In the genomic region with DNA sequence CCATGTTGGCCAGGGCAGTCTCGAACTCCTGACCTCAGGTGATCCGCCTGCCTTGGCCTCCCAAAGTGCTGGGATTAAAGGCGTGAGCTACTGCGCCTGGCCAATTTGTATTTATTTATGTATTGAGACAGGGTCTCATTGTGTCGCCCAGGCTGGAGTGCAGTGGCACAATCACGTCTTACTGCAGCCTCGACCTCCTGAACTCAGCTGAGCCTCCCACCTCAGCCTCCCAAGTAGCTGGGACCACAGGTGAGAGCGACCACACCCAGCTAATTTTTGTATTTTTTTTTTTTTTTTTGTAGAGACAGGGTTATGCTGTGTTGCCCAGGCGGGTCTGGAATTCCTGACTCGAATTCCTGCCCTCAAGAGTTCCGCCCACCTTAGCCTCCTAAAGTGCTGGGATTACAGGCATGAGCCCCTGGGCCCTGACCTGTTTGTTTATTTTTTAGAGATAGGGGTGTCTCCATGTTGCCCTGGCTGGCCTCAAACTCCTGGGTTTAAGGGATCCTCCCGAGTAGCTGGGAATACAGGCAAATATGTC, we compare ENCODE assay signal across 10 cellular contexts. TPM values are rescaled to one million over a fixed set of nuclear protein-coding genes. Genes with fewer than 3 reads are reported as not detected.
DNase-seq lines count a peak whose midpoint lies in the region; ATAC-seq and TF ChIP-seq lines count a peak whose summit lies in the region.
"Not testable (repeated sequence)": the region's sequence is repeated elsewhere in the genome, so short reads cannot be mapped to it uniquely, and the experiment has no call there.
"Had no signal": no experiment of that assay in that cellular context is flagged by ENCODE, and none has a peak within 500 bp of the region (broad histone marks: within the 10 kb centered on the region; RNA-seq: fewer than 3 reads in every experiment).

No MANE protein-coding gene starts in this region.

- in situ Hi-C loops in mammary epithelial cell (cut with MboI; ENCODE audit: low sequenced_read_pairs in 2 of 2): loop anchor here (25.0 kb wide), 1 partner anchor 240 kb away; no protein-coding TSS in a partner anchor

- not testable (repeated sequence) for H3K9me3 Mint-ChIP-seq in memory B cell

- peaks cover 11% of the 10 kb centered on the region for H3K4me1 Mint-ChIP-seq in memory B cell

- dilution Hi-C loops in mammary epithelial cell (cut with HindIII; ENCODE audit: low sequenced_read_pairs): not testable (repeated sequence)

- H3K36me3 ChIP-seq in ACC112 (ENCODE audit: insufficient read depth, low read length); HUES64 (ENCODE audit: insufficient read depth, low read length); SJCRH30; mammary epithelial cell (ENCODE audit: insufficient read depth, low read length); heart left ventricle; psoas muscle (ENCODE audit: insufficient read depth in 1 of 2, low read depth in 1 of 2); thyroid gland: not testable (repeated sequence)

- TF ChIP-seq POLR2A in heart left ventricle (IDR thresholded peaks at IDR 0.05); thyroid gland (IDR thresholded peaks at IDR 0.05): not testable (repeated sequence)

- TF ChIP-seq CTCF in mammary epithelial cell (conservative IDR thresholded peaks at IDR 0.05 in 1 of 2, IDR thresholded peaks at IDR 0.05 in 1 of 2; ENCODE audit: extremely low read depth in 1 of 2, insufficient read depth in 1 of 2, low read depth in 1 of 2, low read length in 2 of 2); heart left ventricle (IDR thresholded peaks at IDR 0.05); psoas muscle (IDR thresholded peaks at IDR 0.05); thyroid gland (IDR thresholded peaks at IDR 0.05): not testable (repeated sequence)

- not testable (repeated sequence) for H3K4me3 ChIP-seq in ACC112 (ENCODE audit: low read depth, low read length); HUES64 (ENCODE audit: low read length); SJCRH30; mammary epithelial cell (replicated peaks in 1 of 3; ENCODE audit: insufficient read depth in 1 of 3, low read depth in 2 of 3, low read length in 3 of 3); heart left ventricle; psoas muscle; thyroid gland (replicated peaks in 1 of 3)

- not testable (repeated sequence) for H4K20me1 ChIP-seq in mammary epithelial cell (ENCODE audit: insufficient read depth, low read length)

- not testable (repeated sequence) for BruUV-seq in mammary epithelial cell (replicated peaks; lab: Mats Ljungman, UMichigan)

- ATAC-seq in heart left ventricle; memory B cell (ENCODE audit: low read depth); psoas muscle: not testable (repeated sequence)

- DNase-seq in SJCRH30: peak in 1 of 2 experiments; percentile 34
- DNase-seq in mammary epithelial cell; heart left ventricle; memory B cell (ENCODE audit: low spot score in 2 of 2); psoas muscle; thyroid gland: not testable (repeated sequence)

- not testable (repeated sequence) for H3K79me2 ChIP-seq in ACC112 (ENCODE audit: control insufficient read depth, insufficient read depth, low read length, unreplicated experiment); mammary epithelial cell (ENCODE audit: insufficient read depth, low read length)

- peak overlapping the region; percentile 24 for H3K4me2 ChIP-seq in mammary epithelial cell (ENCODE audit: insufficient read depth, low read depth, low read length)

- not testable (repeated sequence) for H3K27me3 Mint-ChIP-seq in memory B cell

- H3K9me3 ChIP-seq in HUES64 (ENCODE audit: insufficient read depth, low read depth, low read length); SJCRH30 (replicated peaks); mammary epithelial cell (replicated peaks; ENCODE audit: insufficient read depth, low read length); heart left ventricle; psoas muscle; thyroid gland: not testable (repeated sequence)

- WGBS in HUES64: 84% methylated on average over 12 of the region's 12 CpGs
- WGBS in mammary epithelial cell (ENCODE audit: low coverage, missing lambda C conversion rate): 61% methylated on average over 10 of the region's 12 CpGs
- 90 to 96% (median 93%) methylated on average over 12 of the region's 12 CpGs for WGBS in heart left ventricle, 4 donors
- 88 to 90% (median 90%) methylated on average over 12 of the region's 12 CpGs for WGBS in psoas muscle, 3 donors
- 92 to 93% methylated on average over 12 of the region's 12 CpGs for WGBS in thyroid gland, 2 donors

- H3K4me3 Mint-ChIP-seq in memory B cell: not testable (repeated sequence)

- intact Hi-C loops in mammary epithelial cell (cut with micrococcal nuclease); heart left ventricle (cut with DNase I); psoas muscle (cut with DNase I); thyroid gland (cut with DNase I): not testable (repeated sequence)

- H3K9ac ChIP-seq in HUES64 (ENCODE audit: low read depth, low read length); mammary epithelial cell (ENCODE audit: insufficient read depth, low read length): not testable (repeated sequence)

- H2AFZ ChIP-seq in ACC112 (ENCODE audit: low read length, unreplicated experiment); mammary epithelial cell (ENCODE audit: low read depth, low read length): not testable (repeated sequence)

- H3K27ac Mint-ChIP-seq in memory B cell: peak overlapping the region; percentile 99

- H3K27ac ChIP-seq in ACC112 (ENCODE audit: low read depth, low read length) (peak overlapping the region; percentile 100), HUES64 (ENCODE audit: low read depth, low read length) (0 out of 2 replicates have a peak overlapping the region, but pooled peaks have one; percentile 17), SJCRH30 (peak overlapping the region; percentile 100), mammary epithelial cell (ENCODE audit: insufficient read depth, low read depth, low read length) (peak overlapping the region; percentile 100), heart left ventricle (peak overlapping the region in 11 of 12 donors; percentile 91 to 100 (median 100)), psoas muscle (peak overlapping the region; percentile 97), thyroid gland (peak overlapping the region in 2 of 3 donors; percentile 100)

- H3K4me1 ChIP-seq in ACC112 (ENCODE audit: control insufficient read depth, insufficient read depth, low read length, unreplicated experiment) (peaks cover 32% of the 10 kb centered on the region), HUES64 (ENCODE audit: insufficient read depth, low read length) (peaks cover 15% of the 10 kb centered on the region; the same call in 1 of the 2 replicates), SJCRH30 (peaks cover 39% of the 10 kb centered on the region), mammary epithelial cell (ENCODE audit: insufficient read depth, low read length) (peaks cover 51% of the 10 kb centered on the region), heart left ventricle (peaks cover 12 to 48% (median 41%) of the 10 kb centered on the region in 12 donors), psoas muscle (peaks cover 38% of the 10 kb centered on the region), thyroid gland (peaks cover 19 to 37% of the 10 kb centered on the region in 2 donors)

- H3K27me3 ChIP-seq in ACC112 (ENCODE audit: insufficient read depth, low read length); HUES64 (ENCODE audit: insufficient read depth, low read length); SJCRH30; mammary epithelial cell (ENCODE audit: insufficient read depth, low read length); heart left ventricle; psoas muscle (ENCODE audit: insufficient read depth in 3 of 3, low read length in 2 of 3); thyroid gland: not testable (repeated sequence)

- not testable (repeated sequence) for H3K36me3 Mint-ChIP-seq in memory B cell

- CTCF ChIA-PET in mammary epithelial cell (lab: Charles Lee; ENCODE audit: low non-redundant PET): not testable (repeated sequence)

RNA-seq across cellular contexts. Expression of gene NANOS3, which starts 24.7 kb away (rescaled TPM):
- not detected for polyA plus RNA-seq in HUES64 (2013, experiment 1 of 2)
- not detected for polyA plus RNA-seq in HUES64 (2013, experiment 2 of 2)
- total RNA-seq in SJCRH30 (2014; rRNA removed; shearing (Covaris generic)): 1.3 and 2.3 TPM in 2 replicates
- under 1 TPM in 1 of 2 donors, not detected in 1; 0.73 TPM for total RNA-seq in mammary epithelial cell
- polyA plus RNA-seq in mammary epithelial cell: not detected
- polyA minus RNA-seq in mammary epithelial cell: not detected
- total RNA-seq in heart left ventricle: 1 to 10 TPM in 3 of 9 donors, under 1 TPM in 1, not detected in 5; 0.83 to 1.3 (median 1.1) TPM
- polyA plus RNA-seq in heart left ventricle: 1 to 10 TPM in 1 of 2 donors, under 1 TPM in 1; 0.36 to 1.7 TPM
- total RNA-seq in psoas muscle: not detected
- not detected for polyA plus RNA-seq in psoas muscle
- total RNA-seq in thyroid gland: not detected
- total RNA-seq: pulmonary artery endothelial cell, spleen had no signal

RNA-seq across cellular contexts. Expression of gene BRME1, which starts 53.7 kb away (rescaled TPM):
- polyA plus RNA-seq in HUES64 (2013, experiment 1 of 2): 2.2 TPM
- polyA plus RNA-seq in HUES64 (2013, experiment 2 of 2): 2.5 TPM
- 10.0 and 11.7 TPM in 2 replicates for total RNA-seq in SJCRH30 (2014; rRNA removed; shearing (Covaris generic))
- total RNA-seq in mammary epithelial cell (1 to 10 TPM; 1.0 to 3.8 TPM), heart left ventricle (1 to 10 TPM in 1 of 9 donors, under 1 TPM in 6, not detected in 2; 0.23 to 1.2 (median 0.70) TPM), psoas muscle (1 to 10 TPM in 2 of 4 donors, under 1 TPM in 2; 0.27 to 1.5 (median 1.0) TPM), thyroid gland (1 to 10 TPM in 3 of 4 donors, under 1 TPM in 1; 0.34 to 1.7 (median 1.0) TPM)
- polyA plus RNA-seq in mammary epithelial cell (2.2 TPM), heart left ventricle (1 to 10 TPM in 1 of 2 donors, under 1 TPM in 1; 0.46 to 1.2 TPM), psoas muscle (1 to 10 TPM in 2 of 3 donors, under 1 TPM in 1; 0.86 to 2.5 (median 1.7) TPM)
- polyA minus RNA-seq in mammary epithelial cell: 1.0 TPM

RNA-seq across cellular contexts. Expression of gene CC2D1A, which starts 53.8 kb away (rescaled TPM):
- polyA plus RNA-seq in HUES64 (2013, experiment 1 of 2): 16.8 TPM
- 16.7 TPM for polyA plus RNA-seq in HUES64 (2013, experiment 2 of 2)
- total RNA-seq in SJCRH30 (2014; rRNA removed; shearing (Covaris generic)): 10.8 and 15.3 TPM in 2 replicates
- total RNA-seq in mammary epithelial cell (10 to 100 TPM; 31.7 to 58.8 TPM), heart left ventricle (10 to 100 TPM; 14.4 to 36.3 (median 19.2) TPM), psoas muscle (10 to 100 TPM; 21.1 to 26.1 (median 24.6) TPM), thyroid gland (10 to 100 TPM; 29.3 to 36.4 (median 31.3) TPM)
- polyA plus RNA-seq in mammary epithelial cell (21.0 TPM), heart left ventricle (10 to 100 TPM; 19.5 to 29.2 TPM), psoas muscle (10 to 100 TPM; 20.1 to 31.7 (median 23.1) TPM)
- polyA minus RNA-seq in mammary epithelial cell: 16.1 TPM

RNA-seq across cellular contexts. Expression of gene ZSWIM4, which starts 57.0 kb away (rescaled TPM):
- polyA plus RNA-seq in HUES64 (2013, experiment 1 of 2): 15.5 TPM
- polyA plus RNA-seq in HUES64 (2013, experiment 2 of 2): 16.8 TPM
- 16.8 and 18.3 TPM in 2 replicates for total RNA-seq in SJCRH30 (2014; rRNA removed; shearing (Covaris generic))
- total RNA-seq in mammary epithelial cell (1 to 10 TPM; 3.2 to 5.4 TPM), heart left ventricle (10 to 100 TPM in 1 of 9 donors, 1 to 10 TPM in 8; 2.0 to 10.9 (median 3.4) TPM), psoas muscle (1 to 10 TPM; 3.3 to 7.8 (median 4.4) TPM), thyroid gland (10 to 100 TPM in 1 of 4 donors, 1 to 10 TPM in 3; 6.9 to 15.6 (median 8.9) TPM)
- polyA plus RNA-seq in mammary epithelial cell (1.3 TPM), heart left ventricle (1 to 10 TPM; 1.3 to 2.7 TPM), psoas muscle (1 to 10 TPM in 2 of 3 donors, under 1 TPM in 1; 0.77 to 3.9 (median 1.6) TPM)
- 1.8 TPM for polyA minus RNA-seq in mammary epithelial cell

Comparison
In these comparisons a context has a peak if more than half of its experiments do, and no peak if none do; other contexts are left out.
1. H3K27ac ChIP-seq: peak in every context shown above with its lines; median percentile 100 in ACC112; 100 in SJCRH30; 100 in mammary epithelial cell; 100 in heart left ventricle; 100 in thyroid gland; 97 in psoas muscle; 17 in HUES64.